In the genomic region with DNA sequence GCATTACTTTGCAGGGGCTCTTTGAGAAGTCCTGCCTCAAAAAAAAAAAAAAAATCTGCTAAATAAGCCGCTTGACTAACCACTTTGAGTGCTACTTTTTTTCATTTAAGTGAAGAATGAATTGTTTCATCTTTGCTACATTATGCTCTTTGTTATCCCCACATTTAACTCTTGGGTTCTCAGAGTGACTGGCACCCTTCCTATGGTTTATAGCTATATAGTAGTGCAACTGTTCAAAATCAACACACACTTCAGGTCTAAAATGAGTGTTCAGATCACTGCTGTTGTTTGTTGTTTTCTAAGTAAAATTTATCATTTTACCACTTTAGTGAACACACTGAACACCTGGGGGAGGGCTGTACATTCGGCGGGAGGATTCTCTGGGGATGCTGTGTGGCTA, we compare ENCODE assay signal across 9 cellular contexts. TPM values are rescaled to one million over a fixed set of nuclear protein-coding genes. Genes with fewer than 3 reads are reported as not detected.
"Had no signal": no experiment of that assay in that cellular context is flagged by ENCODE, and none has a peak within 500 bp of the region (broad histone marks: within the 10 kb centered on the region; RNA-seq: fewer than 3 reads in every experiment).

No MANE protein-coding gene starts in this region.

- H3K4me3 Mint-ChIP-seq: HFFc6 had no signal

- ATAC-seq: HCT116, HepG2 had no signal

- H3K4me3 ChIP-seq: GM23248, HAP-1 had no signal

- H3K4me1 ChIP-seq: HAP-1 had no signal

- DNase-seq: GM23248, GOT3, H7, HFFc6 had no signal

- H3K27ac ChIP-seq: GM23248, HL-60 had no signal

- H3K9me3 ChIP-seq: HAP-1 had no signal

- H3K36me3 ChIP-seq: HAP-1 had no signal

- H2AFZ ChIP-seq: GM23248 had no signal

- H3K9ac ChIP-seq: GM23248 had no signal

RNA-seq across cellular contexts. Expression of gene STPG4, which starts 13.6 kb away (rescaled TPM):
- total RNA-seq: GM23248, H4, H7 had no signal
- polyA plus RNA-seq: GM23248 had no signal
